ENCODE assay signal across 26 cellular contexts in the genomic region with DNA sequence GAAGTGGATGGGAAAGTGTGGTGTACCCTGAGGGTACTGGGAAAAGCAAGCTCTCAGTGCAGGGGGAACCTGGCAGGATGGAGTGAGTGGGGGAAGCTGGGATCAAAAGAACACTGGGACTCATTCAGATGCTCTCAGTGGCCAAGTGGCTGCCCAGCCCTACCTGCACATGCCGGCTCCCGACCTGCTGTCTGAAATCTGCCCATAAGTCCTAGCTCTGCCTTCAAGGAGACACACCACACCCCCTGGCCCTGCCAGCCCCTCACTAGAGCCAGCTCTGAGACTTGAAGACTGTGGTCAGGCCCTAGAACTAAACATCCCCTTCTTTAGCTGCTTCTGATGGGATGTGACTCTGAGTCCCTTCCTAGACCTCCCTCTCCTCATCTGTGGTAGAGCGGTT. TPM values are rescaled to one million over a fixed set of nuclear protein-coding genes. Genes with fewer than 3 reads are reported as not detected.
"Had no signal": no experiment of that assay in that cellular context is flagged by ENCODE, and none has a peak within 500 bp of the region (broad histone marks: within the 10 kb centered on the region; RNA-seq: fewer than 3 reads in every experiment).

No MANE protein-coding gene starts in this region.

- DNase-seq: activated B cell treated with CpG ODN at 0.5 μM for 24 hours; activated CD4-positive, alpha-beta memory T cell treated with anti-CD3 and anti-CD28 coated beads for 36 hours; activated CD4-positive, alpha-beta T cell treated with anti-CD3 and anti-CD28 coated beads for 4 hours; activated effector memory CD4-positive, alpha-beta T cell treated with anti-CD3 and anti-CD28 coated beads, Interleukin-2, amount 50 U/mL, for 16 hours; activated naive CD4-positive, alpha-beta T cell treated with anti-CD3 and anti-CD28 coated beads, Interleukin-2, amount 10 ng/mL, durations not matched to agents 7 days and 5 days; activated T-cell treated with anti-CD3 and anti-CD28 coated beads, Interleukin-2, amount 50 U/mL, for 72 hours; amygdala; effector CD4-positive, alpha-beta T cell; erythroblast; foreskin fibroblast; left lung; occipital lobe; stimulated activated CD4-positive, alpha-beta T cell treated with anti-CD3 and anti-CD28 coated beads, Interleukin-4, amount 100 ng/mL, for 4 hours; stimulated activated naive CD8-positive, alpha-beta T cell treated with anti-CD3 and anti-CD28 coated beads, Interleukin-15, Interleukin-2, amounts not matched to agents 100 U/mL and 50 U/mL, for 24 hours; SW 1271; T-helper 17 cell; thyroid gland had no signal

- H3K9me3 ChIP-seq: heart right ventricle, left lung, thyroid gland had no signal

- H3K36me3 Mint-ChIP-seq: activated CD4-positive, alpha-beta memory T cell treated with anti-CD3 and anti-CD28 coated beads for 36 hours; activated naive CD4-positive, alpha-beta T cell treated with anti-CD3 and anti-CD28 coated beads, Interleukin-2, amount 10 ng/mL, durations not matched to agents 7 days and 5 days; mesothelial cell of epicardium; natural killer cell treated with Interleukin-12 subunit alpha and Interleukin-12 subunit beta and Interleukin-15 and Interleukin-18, amount 100 ng/mL, for 72 hours had no signal

- H3K9me3 Mint-ChIP-seq: activated B cell treated with CpG ODN at 0.5 μM for 24 hours; activated CD4-positive, alpha-beta memory T cell treated with anti-CD3 and anti-CD28 coated beads for 36 hours; activated naive CD4-positive, alpha-beta T cell treated with anti-CD3 and anti-CD28 coated beads, Interleukin-2, amount 10 ng/mL, durations not matched to agents 7 days and 5 days; activated T-cell treated with anti-CD3 and anti-CD28 coated beads, Interleukin-2, amount 50 U/mL, for 72 hours; dendritic cell treated with granulocyte-macrophage colony-stimulating factor and Interleukin-4, amounts not matched to agents 40 ng/mL and 50 ng/mL, for 4 days; mesothelial cell of epicardium; natural killer cell treated with Interleukin-12 subunit alpha and Interleukin-12 subunit beta and Interleukin-15 and Interleukin-18, amount 100 ng/mL, for 72 hours had no signal

- H3K4me3 Mint-ChIP-seq: activated B cell treated with CpG ODN at 0.5 μM for 24 hours; activated CD4-positive, alpha-beta memory T cell treated with anti-CD3 and anti-CD28 coated beads for 36 hours; activated naive CD4-positive, alpha-beta T cell treated with anti-CD3 and anti-CD28 coated beads, Interleukin-2, amount 10 ng/mL, durations not matched to agents 7 days and 5 days; activated T-cell treated with anti-CD3 and anti-CD28 coated beads, Interleukin-2, amount 50 U/mL, for 72 hours; dendritic cell treated with granulocyte-macrophage colony-stimulating factor and Interleukin-4, amounts not matched to agents 40 ng/mL and 50 ng/mL, for 4 days; natural killer cell treated with Interleukin-12 subunit alpha and Interleukin-12 subunit beta and Interleukin-15 and Interleukin-18, amount 100 ng/mL, for 72 hours; T-helper 17 cell had no signal

- H3K4me3 ChIP-seq: heart right ventricle, left lung, thyroid gland had no signal

- H3K27ac Mint-ChIP-seq: activated B cell treated with CpG ODN at 0.5 μM for 24 hours; activated CD4-positive, alpha-beta memory T cell treated with anti-CD3 and anti-CD28 coated beads for 36 hours; activated naive CD4-positive, alpha-beta T cell treated with anti-CD3 and anti-CD28 coated beads, Interleukin-2, amount 10 ng/mL, durations not matched to agents 7 days and 5 days; activated T-cell treated with anti-CD3 and anti-CD28 coated beads, Interleukin-2, amount 50 U/mL, for 72 hours; dendritic cell treated with granulocyte-macrophage colony-stimulating factor and Interleukin-4, amounts not matched to agents 40 ng/mL and 50 ng/mL, for 4 days; mesothelial cell of epicardium; natural killer cell treated with Interleukin-12 subunit alpha and Interleukin-12 subunit beta and Interleukin-15 and Interleukin-18, amount 100 ng/mL, for 72 hours; progenitor cell of endocrine pancreas; T-helper 17 cell had no signal

- H3K27ac ChIP-seq: heart right ventricle, left lung, thyroid gland had no signal

- H3K36me3 ChIP-seq: heart right ventricle, left lung, thyroid gland had no signal

- H3K27me3 ChIP-seq: thyroid gland had no signal

RNA-seq across cellular contexts. Expression of gene TMEM54, which starts 2.2 kb away (rescaled TPM):
- total RNA-seq: T-helper 17 cell had no signal

RNA-seq across cellular contexts. Expression of gene HPCA, which starts 12.7 kb away (rescaled TPM):
- total RNA-seq: activated B cell treated with CpG ODN at 0.5 μM for 24 hours, heart right ventricle, kidney epithelial cell, lung microvascular endothelial cell, T-helper 17 cell, thyroid gland, urinary bladder had no signal
- polyA plus RNA-seq: fibroblast of lung, heart right ventricle had no signal

RNA-seq across cellular contexts. Expression of gene FNDC5, which starts 28.2 kb away (rescaled TPM):
- total RNA-seq: activated CD4-positive, alpha-beta memory T cell treated with anti-CD3 and anti-CD28 coated beads for 36 hours; activated T-cell treated with anti-CD3 and anti-CD28 coated beads, Interleukin-2, amount 50 U/mL, for 72 hours; natural killer cell treated with Interleukin-12 subunit alpha and Interleukin-12 subunit beta and Interleukin-15 and Interleukin-18, amount 100 ng/mL, for 72 hours; T-helper 17 cell had no signal
